Comparison of ENCODE assay signal across 9 cellular contexts in the genomic region with DNA sequence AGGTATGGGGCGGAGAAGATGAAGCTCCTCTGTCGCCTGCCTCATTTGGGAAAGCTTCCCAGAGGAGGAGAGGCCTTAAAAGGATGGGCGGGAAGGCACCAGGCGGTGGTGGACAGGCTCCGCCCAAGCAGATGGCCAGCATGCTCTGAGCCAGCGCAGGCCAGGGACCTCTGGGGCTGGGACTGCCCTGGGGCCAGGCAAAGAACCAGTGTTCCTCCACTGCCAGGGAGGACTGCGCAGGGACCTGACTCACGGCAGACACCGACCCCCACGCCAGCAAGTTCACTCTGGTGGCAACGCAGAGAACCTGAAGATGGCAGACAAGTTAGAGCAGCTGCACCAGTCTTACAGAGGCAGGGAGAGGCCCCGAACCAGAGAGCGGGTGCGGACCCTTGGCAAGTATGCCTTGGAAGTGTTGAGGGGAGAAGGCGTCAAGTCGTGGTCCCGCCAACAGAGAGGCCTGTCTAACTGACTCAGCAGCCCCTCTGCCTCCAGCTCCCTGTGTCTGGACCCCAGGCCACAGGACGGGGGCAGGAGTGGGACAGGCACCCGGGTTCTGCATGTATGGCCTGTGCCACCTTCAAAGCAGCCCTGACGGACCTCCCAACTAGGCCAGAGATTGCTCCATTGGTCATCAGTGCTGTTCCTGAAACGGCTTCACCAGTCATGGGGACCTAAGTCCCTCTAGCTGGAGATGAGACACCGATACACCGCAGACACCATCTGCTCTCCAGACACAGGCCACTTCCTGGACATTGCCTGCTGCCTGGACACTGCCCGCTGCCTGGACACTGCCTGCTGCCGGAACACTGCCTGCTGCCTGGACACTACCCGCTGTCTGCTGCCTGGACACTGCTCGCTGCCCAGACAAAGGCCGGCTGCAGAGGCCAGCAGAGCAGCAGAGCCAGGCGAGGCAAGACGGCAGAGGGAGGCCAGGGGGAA.
DNase-seq lines count a peak whose midpoint lies in the region; ATAC-seq and FAIRE-seq lines count a peak whose summit lies in the region.
"Had no signal": no experiment of that assay in that cellular context is flagged by ENCODE, and none has a peak within 500 bp of the region (broad histone marks: within the 10 kb centered on the region; RNA-seq: fewer than 3 reads in every experiment).

No MANE protein-coding gene starts in this region.

- no peaks in the 10 kb centered on the region for H3K36me3 Mint-ChIP-seq in dendritic cell treated with granulocyte-macrophage colony-stimulating factor and Interleukin-4, amounts not matched to agents 40 ng/mL and 50 ng/mL, for 4 days (ENCODE audit: low read depth)

- peak overlapping the region in 1 of 2 donors; percentile 26 for H3K4me3 ChIP-seq in muscle layer of colon (ENCODE audit: low read depth in 1 of 2, low read length in 2 of 2)
- H3K4me3 ChIP-seq: SK-N-MC had no signal

- intact Hi-C loops in dendritic cell treated with granulocyte-macrophage colony-stimulating factor and Interleukin-4, amounts not matched to agents 40 ng/mL and 50 ng/mL, for 4 days (cut with micrococcal nuclease): no loop called here

- peak; percentile 62 for FAIRE-seq in HTR-8/SVneo (lab: Jason Lieb, UNC)

- H3K27me3 Mint-ChIP-seq in dendritic cell treated with granulocyte-macrophage colony-stimulating factor and Interleukin-4, amounts not matched to agents 40 ng/mL and 50 ng/mL, for 4 days: peaks cover 2% of the 10 kb centered on the region

- no peak for ATAC-seq in HG02981 (IDR thresholded peaks at IDR 0.05; ENCODE audit: unreplicated experiment)

- no peaks in the 10 kb centered on the region for H3K36me3 ChIP-seq in muscle layer of colon (ENCODE audit: insufficient read depth, low read length)

- no peaks in the 10 kb centered on the region for H3K9me3 ChIP-seq in muscle layer of colon (ENCODE audit: low read length)

- peaks cover 62% of the 10 kb centered on the region for H3K4me1 Mint-ChIP-seq in dendritic cell treated with granulocyte-macrophage colony-stimulating factor and Interleukin-4, amounts not matched to agents 40 ng/mL and 50 ng/mL, for 4 days (ENCODE audit: low read depth)

- peak overlapping the region; percentile 64 for H3K4me3 Mint-ChIP-seq in dendritic cell treated with granulocyte-macrophage colony-stimulating factor and Interleukin-4, amounts not matched to agents 40 ng/mL and 50 ng/mL, for 4 days

- H3K27ac Mint-ChIP-seq in dendritic cell treated with granulocyte-macrophage colony-stimulating factor and Interleukin-4, amounts not matched to agents 40 ng/mL and 50 ng/mL, for 4 days: peak overlapping the region; percentile 90

- H3K27ac ChIP-seq in muscle layer of colon (ENCODE audit: low read depth, low read length): peak overlapping the region; percentile 40
- H3K27ac ChIP-seq: SK-N-MC had no signal

- H3K9ac ChIP-seq in muscle layer of colon (ENCODE audit: low read length): no peak overlapping the region

- no peaks in the 10 kb centered on the region for H3K9me3 Mint-ChIP-seq in dendritic cell treated with granulocyte-macrophage colony-stimulating factor and Interleukin-4, amounts not matched to agents 40 ng/mL and 50 ng/mL, for 4 days

- peaks cover 92% of the 10 kb centered on the region for H3K4me1 ChIP-seq in muscle layer of colon (ENCODE audit: insufficient read depth, low read length)

- no peaks in the 10 kb centered on the region for H3K27me3 ChIP-seq in muscle layer of colon (ENCODE audit: control insufficient read depth in 1 of 2, insufficient read depth in 2 of 2, low read length in 2 of 2)

- DNase-seq in AG08395 (ENCODE audit: low spot score): peak; percentile 86
- DNase-seq in HTR-8/SVneo (ENCODE audit: insufficient read length, low spot score): no peak
- no peak for DNase-seq in NCI-H2227 (lab: John Stamatoyannopoulos, UW; ENCODE audit: unreplicated experiment)
- DNase-seq in NCI-H1436 (lab: John Stamatoyannopoulos, UW): no peak
- no peak for DNase-seq in NCI-H774 (lab: John Stamatoyannopoulos, UW)
